1 cellular context compared by ENCODE assay signal in the genomic region with DNA sequence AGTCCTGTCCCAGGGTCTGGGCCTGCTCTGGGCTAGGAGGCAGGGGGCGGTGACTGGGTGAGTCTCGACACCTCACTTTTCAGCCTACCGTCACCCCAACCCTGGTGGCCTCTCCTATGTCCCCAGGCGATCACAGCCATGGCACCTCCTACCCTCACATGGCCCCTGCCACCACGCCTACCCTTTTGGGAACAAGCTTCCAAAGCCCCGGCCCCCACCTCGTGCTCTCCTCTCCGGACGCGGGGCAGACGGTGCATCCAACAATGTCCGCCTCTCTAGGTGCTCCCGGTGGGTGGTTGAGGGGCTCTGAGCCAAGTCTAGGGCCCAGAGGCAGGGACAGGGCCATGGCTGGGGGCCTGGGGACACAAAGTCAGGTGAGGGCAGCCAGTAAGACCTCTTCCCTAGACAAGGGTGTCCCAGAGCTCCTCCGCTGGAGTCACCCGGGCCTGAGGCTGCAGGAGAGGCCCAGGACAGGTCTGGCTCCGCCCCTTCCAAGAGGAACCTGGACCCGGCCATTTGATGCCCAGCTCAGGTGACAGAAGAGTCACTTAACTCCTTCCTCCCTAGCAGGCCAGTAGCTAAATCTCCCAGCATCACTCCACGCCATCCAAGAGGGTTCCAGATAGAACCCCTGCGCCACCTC.
A peak's percentile ranks its signal among the peaks of the same experiment; 100 is the strongest.
TF ChIP-seq lines count a peak whose summit lies in the region.

A gene with protein sequence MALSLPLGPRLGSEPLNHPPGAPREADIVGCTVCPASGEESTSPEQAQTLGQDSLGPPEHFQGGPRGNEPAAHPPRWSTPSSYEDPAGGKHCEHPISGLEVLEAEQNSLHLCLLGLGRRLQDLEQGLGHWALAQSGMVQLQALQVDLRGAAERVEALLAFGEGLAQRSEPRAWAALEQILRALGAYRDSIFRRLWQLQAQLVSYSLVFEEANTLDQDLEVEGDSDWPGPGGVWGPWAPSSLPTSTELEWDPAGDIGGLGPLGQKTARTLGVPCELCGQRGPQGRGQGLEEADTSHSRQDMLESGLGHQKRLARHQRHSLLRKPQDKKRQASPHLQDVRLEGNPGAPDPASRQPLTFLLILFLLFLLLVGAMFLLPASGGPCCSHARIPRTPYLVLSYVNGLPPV (minus strand): TSS at position 478 of the 643 bp plus-strand sequence. CDS start 132 bp downstream, at position 346.

TF ChIP-seq in HepG2, 621 proteins besides CTCF, POLR2A, EP300 and RAD21 (continued from another document and continues in another):
- TF ChIP-seq, protein P1, sequence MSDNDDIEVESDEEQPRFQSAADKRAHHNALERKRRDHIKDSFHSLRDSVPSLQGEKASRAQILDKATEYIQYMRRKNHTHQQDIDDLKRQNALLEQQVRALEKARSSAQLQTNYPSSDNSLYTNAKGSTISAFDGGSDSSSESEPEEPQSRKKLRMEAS (IDR thresholded peaks at IDR 0.05) = peak; percentile 72
- TF ChIP-seq, protein P2, sequence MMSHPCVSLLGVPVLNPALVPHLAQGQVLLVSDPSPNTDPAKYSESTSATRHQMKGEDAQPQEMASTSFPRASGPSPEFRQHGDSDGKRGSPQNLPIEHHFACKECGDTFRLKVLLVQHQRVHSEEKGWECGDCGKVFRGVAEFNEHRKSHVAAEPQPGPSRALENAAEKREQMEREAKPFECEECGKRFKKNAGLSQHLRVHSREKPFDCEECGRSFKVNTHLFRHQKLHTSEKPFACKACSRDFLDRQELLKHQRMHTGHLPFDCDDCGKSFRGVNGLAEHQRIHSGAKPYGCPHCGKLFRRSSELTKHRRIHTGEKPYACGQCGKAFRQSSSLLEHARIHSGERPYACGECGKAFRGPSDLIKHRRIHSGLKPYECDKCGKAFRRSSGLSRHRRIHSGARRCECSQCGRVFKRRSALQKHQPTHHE (CRISPR knock-in tag; IDR thresholded peaks at IDR 0.05; ENCODE audit: borderline replicate concordance) = peak; percentile 50; the same call in 1 of the 2 replicates
- TF ChIP-seq NFKB2 (CRISPR knock-in tag; IDR thresholded peaks at IDR 0.05; ENCODE audit: borderline replicate concordance) (peak; percentile 58; the same call in 1 of the 2 replicates), FOXK1 (CRISPR knock-in tag; IDR thresholded peaks at IDR 0.05; ENCODE audit: borderline replicate concordance, low read depth) (no peak), DMAP1 (CRISPR knock-in tag; IDR thresholded peaks at IDR 0.05) (peak; percentile 68), ZFP41 (CRISPR knock-in tag; IDR thresholded peaks at IDR 0.05; ENCODE audit: borderline replicate concordance) (no peak), SIN3A (IDR thresholded peaks at IDR 0.05; ENCODE audit: borderline replicate concordance, low read depth, low read length) (peak; percentile 49; the same call in 1 of the 2 replicates), TBX2 (CRISPR knock-in tag; IDR thresholded peaks at IDR 0.05; ENCODE audit: borderline replicate concordance) (peak; percentile 71), RELA (CRISPR knock-in tag; IDR thresholded peaks at IDR 0.05) (no peak), TAF1 (CRISPR knock-in tag; IDR thresholded peaks at IDR 0.05) (peak; percentile 86), KLF12 (CRISPR knock-in tag; IDR thresholded peaks at IDR 0.05; ENCODE audit: borderline replicate concordance) (peak; percentile 52; the same call in 1 of the 2 replicates), HOXA5 (CRISPR knock-in tag; IDR thresholded peaks at IDR 0.05) (no peak), TP53 (CRISPR knock-in tag; conservative IDR thresholded peaks at IDR 0.05) (0 out of 2 replicates have a peak, but pooled peaks have one; percentile 44), ZNF317 (CRISPR knock-in tag; IDR thresholded peaks at IDR 0.05) (0 out of 2 replicates have a peak, but pooled peaks have one; percentile 39), PAF1 (CRISPR knock-in tag; IDR thresholded peaks at IDR 0.05) (no peak), SP1 (IDR thresholded peaks at IDR 0.05) (no peak), SP1 (CRISPR knock-in tag; IDR thresholded peaks at IDR 0.05) (peak; percentile 47; the same call in 1 of the 2 replicates), GABPB1 (CRISPR knock-in tag; IDR thresholded peaks at IDR 0.05) (peak; percentile 40; the same call in 1 of the 2 replicates), ERF (CRISPR knock-in tag; IDR thresholded peaks at IDR 0.05) (no peak), ZEB1 (IDR thresholded peaks at IDR 0.05; ENCODE audit: insufficient replicate concordance, low read depth) (peak; percentile 35), TAF15 (IDR thresholded peaks at IDR 0.05; ENCODE audit: low read depth, low read length, poor library complexity, severe bottlenecking) (no peak), KAT8 (CRISPR knock-in tag; IDR thresholded peaks at IDR 0.05) (peak; percentile 49; the same call in 1 of the 2 replicates), ZFX (CRISPR knock-in tag; IDR thresholded peaks at IDR 0.05; ENCODE audit: low read depth) (peak; percentile 98), RCOR2 (CRISPR knock-in tag; IDR thresholded peaks at IDR 0.05) (0 out of 2 replicates have a peak, but pooled peaks have one; percentile 21), NFE2L1 (CRISPR knock-in tag; IDR thresholded peaks at IDR 0.05; ENCODE audit: borderline replicate concordance) (no peak; the same call in 1 of the 2 replicates), SOX5 (CRISPR knock-in tag; IDR thresholded peaks at IDR 0.05; ENCODE audit: borderline replicate concordance) (0 out of 2 replicates have a peak, but pooled peaks have one; percentile 19), ZNF274 (CRISPR knock-in tag; IDR thresholded peaks at IDR 0.05) (no peak), KDM2A (CRISPR knock-in tag; IDR thresholded peaks at IDR 0.05; ENCODE audit: borderline replicate concordance, low read depth) (peak; percentile 88), HOXD1 (CRISPR knock-in tag; IDR thresholded peaks at IDR 0.05) (0 out of 2 replicates have a peak, but pooled peaks have one; percentile 52), ZMYM3 (CRISPR knock-in tag; IDR thresholded peaks at IDR 0.05) (peak; percentile 33), ZFP90 (CRISPR knock-in tag; IDR thresholded peaks at IDR 0.05; ENCODE audit: borderline replicate concordance) (peak; percentile 67; the same call in 1 of the 2 replicates), ZNF772 (CRISPR knock-in tag; IDR thresholded peaks at IDR 0.05) (0 out of 2 replicates have a peak, but pooled peaks have one; percentile 35), ZBTB7A (CRISPR knock-in tag; IDR thresholded peaks at IDR 0.05) (0 out of 2 replicates have a peak, but pooled peaks have one; percentile 43), SALL1 (CRISPR knock-in tag; IDR thresholded peaks at IDR 0.05) (peak; percentile 67), PHF21A (CRISPR knock-in tag; IDR thresholded peaks at IDR 0.05) (no peak), ELF1 (CRISPR knock-in tag; IDR thresholded peaks at IDR 0.05) (peak; percentile 33; the same call in 1 of the 2 replicates), ZNF577 (CRISPR knock-in tag; IDR thresholded peaks at IDR 0.05; ENCODE audit: borderline replicate concordance, low read depth) (no peak), CEBPG (CRISPR knock-in tag; IDR thresholded peaks at IDR 0.05) (no peak), ZNF556 (CRISPR knock-in tag; IDR thresholded peaks at IDR 0.05; ENCODE audit: borderline replicate concordance) (peak; percentile 70; the same call in 1 of the 2 replicates), ZNF230 (CRISPR knock-in tag; IDR thresholded peaks at IDR 0.05) (peak; percentile 86; the same call in 1 of the 2 replicates), KLF6 (CRISPR knock-in tag; IDR thresholded peaks at IDR 0.05) (peak; percentile 22; the same call in 1 of the 2 replicates), ZNF777 (CRISPR knock-in tag; IDR thresholded peaks at IDR 0.05) (peak; percentile 31; the same call in 1 of the 2 replicates), ZNF292 (CRISPR knock-in tag; IDR thresholded peaks at IDR 0.05; ENCODE audit: borderline replicate concordance, low read depth) (no peak), SMAD1 (CRISPR knock-in tag; IDR thresholded peaks at IDR 0.05; ENCODE audit: borderline replicate concordance, low read depth) (0 out of 2 replicates have a peak, but pooled peaks have one; percentile 50), IRF2 (CRISPR knock-in tag; IDR thresholded peaks at IDR 0.05) (0 out of 2 replicates have a peak, but pooled peaks have one; percentile 15)
- TF ChIP-seq, protein P3, sequence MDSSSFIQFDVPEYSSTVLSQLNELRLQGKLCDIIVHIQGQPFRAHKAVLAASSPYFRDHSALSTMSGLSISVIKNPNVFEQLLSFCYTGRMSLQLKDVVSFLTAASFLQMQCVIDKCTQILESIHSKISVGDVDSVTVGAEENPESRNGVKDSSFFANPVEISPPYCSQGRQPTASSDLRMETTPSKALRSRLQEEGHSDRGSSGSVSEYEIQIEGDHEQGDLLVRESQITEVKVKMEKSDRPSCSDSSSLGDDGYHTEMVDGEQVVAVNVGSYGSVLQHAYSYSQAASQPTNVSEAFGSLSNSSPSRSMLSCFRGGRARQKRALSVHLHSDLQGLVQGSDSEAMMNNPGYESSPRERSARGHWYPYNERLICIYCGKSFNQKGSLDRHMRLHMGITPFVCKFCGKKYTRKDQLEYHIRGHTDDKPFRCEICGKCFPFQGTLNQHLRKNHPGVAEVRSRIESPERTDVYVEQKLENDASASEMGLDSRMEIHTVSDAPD (CRISPR knock-in tag; IDR thresholded peaks at IDR 0.05) = no peak
- TF ChIP-seq, protein P4, sequence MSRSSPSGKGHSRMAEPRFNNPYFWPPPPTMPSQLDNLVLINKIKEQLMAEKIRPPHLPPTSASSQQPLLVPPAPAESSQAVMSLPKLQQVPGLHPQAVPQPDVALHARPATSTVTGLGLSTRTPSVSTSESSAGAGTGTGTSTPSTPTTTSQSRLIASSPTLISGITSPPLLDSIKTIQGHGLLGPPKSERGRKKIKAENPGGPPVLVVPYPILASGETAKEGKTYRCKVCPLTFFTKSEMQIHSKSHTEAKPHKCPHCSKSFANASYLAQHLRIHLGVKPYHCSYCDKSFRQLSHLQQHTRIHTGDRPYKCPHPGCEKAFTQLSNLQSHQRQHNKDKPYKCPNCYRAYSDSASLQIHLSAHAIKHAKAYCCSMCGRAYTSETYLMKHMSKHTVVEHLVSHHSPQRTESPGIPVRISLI (CRISPR knock-in tag; IDR thresholded peaks at IDR 0.05; ENCODE audit: borderline replicate concordance) = no peak
- TF ChIP-seq, protein P5, sequence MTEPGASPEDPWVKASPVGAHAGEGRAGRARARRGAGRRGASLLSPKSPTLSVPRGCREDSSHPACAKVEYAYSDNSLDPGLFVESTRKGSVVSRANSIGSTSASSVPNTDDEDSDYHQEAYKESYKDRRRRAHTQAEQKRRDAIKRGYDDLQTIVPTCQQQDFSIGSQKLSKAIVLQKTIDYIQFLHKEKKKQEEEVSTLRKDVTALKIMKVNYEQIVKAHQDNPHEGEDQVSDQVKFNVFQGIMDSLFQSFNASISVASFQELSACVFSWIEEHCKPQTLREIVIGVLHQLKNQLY (CRISPR knock-in tag; IDR thresholded peaks at IDR 0.05) = no peak
- TF ChIP-seq, protein P6, sequence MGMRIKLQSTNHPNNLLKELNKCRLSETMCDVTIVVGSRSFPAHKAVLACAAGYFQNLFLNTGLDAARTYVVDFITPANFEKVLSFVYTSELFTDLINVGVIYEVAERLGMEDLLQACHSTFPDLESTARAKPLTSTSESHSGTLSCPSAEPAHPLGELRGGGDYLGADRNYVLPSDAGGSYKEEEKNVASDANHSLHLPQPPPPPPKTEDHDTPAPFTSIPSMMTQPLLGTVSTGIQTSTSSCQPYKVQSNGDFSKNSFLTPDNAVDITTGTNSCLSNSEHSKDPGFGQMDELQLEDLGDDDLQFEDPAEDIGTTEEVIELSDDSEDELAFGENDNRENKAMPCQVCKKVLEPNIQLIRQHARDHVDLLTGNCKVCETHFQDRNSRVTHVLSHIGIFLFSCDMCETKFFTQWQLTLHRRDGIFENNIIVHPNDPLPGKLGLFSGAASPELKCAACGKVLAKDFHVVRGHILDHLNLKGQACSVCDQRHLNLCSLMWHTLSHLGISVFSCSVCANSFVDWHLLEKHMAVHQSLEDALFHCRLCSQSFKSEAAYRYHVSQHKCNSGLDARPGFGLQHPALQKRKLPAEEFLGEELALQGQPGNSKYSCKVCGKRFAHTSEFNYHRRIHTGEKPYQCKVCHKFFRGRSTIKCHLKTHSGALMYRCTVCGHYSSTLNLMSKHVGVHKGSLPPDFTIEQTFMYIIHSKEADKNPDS (CRISPR knock-in tag; IDR thresholded peaks at IDR 0.05) = 0 out of 2 replicates have a peak, but pooled peaks have one; percentile 33
- TF ChIP-seq, protein P7, sequence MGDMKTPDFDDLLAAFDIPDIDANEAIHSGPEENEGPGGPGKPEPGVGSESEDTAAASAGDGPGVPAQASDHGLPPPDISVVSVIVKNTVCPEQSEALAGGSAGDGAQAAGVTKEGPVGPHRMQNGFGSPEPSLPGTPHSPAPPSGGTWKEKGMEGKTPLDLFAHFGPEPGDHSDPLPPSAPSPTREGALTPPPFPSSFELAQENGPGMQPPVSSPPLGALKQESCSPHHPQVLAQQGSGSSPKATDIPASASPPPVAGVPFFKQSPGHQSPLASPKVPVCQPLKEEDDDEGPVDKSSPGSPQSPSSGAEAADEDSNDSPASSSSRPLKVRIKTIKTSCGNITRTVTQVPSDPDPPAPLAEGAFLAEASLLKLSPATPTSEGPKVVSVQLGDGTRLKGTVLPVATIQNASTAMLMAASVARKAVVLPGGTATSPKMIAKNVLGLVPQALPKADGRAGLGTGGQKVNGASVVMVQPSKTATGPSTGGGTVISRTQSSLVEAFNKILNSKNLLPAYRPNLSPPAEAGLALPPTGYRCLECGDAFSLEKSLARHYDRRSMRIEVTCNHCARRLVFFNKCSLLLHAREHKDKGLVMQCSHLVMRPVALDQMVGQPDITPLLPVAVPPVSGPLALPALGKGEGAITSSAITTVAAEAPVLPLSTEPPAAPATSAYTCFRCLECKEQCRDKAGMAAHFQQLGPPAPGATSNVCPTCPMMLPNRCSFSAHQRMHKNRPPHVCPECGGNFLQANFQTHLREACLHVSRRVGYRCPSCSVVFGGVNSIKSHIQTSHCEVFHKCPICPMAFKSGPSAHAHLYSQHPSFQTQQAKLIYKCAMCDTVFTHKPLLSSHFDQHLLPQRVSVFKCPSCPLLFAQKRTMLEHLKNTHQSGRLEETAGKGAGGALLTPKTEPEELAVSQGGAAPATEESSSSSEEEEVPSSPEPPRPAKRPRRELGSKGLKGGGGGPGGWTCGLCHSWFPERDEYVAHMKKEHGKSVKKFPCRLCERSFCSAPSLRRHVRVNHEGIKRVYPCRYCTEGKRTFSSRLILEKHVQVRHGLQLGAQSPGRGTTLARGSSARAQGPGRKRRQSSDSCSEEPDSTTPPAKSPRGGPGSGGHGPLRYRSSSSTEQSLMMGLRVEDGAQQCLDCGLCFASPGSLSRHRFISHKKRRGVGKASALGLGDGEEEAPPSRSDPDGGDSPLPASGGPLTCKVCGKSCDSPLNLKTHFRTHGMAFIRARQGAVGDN (CRISPR knock-in tag; IDR thresholded peaks at IDR 0.05) = peak; percentile 94
- TF ChIP-seq, protein P8, sequence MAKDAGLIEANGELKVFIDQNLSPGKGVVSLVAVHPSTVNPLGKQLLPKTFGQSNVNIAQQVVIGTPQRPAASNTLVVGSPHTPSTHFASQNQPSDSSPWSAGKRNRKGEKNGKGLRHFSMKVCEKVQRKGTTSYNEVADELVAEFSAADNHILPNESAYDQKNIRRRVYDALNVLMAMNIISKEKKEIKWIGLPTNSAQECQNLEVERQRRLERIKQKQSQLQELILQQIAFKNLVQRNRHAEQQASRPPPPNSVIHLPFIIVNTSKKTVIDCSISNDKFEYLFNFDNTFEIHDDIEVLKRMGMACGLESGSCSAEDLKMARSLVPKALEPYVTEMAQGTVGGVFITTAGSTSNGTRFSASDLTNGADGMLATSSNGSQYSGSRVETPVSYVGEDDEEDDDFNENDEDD (CRISPR knock-in tag; IDR thresholded peaks at IDR 0.05; ENCODE audit: borderline replicate concordance) = no peak
- TF ChIP-seq, protein P9, sequence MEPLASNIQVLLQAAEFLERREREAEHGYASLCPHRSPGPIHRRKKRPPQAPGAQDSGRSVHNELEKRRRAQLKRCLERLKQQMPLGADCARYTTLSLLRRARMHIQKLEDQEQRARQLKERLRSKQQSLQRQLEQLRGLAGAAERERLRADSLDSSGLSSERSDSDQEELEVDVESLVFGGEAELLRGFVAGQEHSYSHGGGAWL (CRISPR knock-in tag; IDR thresholded peaks at IDR 0.05) = peak; percentile 64
